Comparison of ENCODE assay signal across 14 cellular contexts in the genomic region with DNA sequence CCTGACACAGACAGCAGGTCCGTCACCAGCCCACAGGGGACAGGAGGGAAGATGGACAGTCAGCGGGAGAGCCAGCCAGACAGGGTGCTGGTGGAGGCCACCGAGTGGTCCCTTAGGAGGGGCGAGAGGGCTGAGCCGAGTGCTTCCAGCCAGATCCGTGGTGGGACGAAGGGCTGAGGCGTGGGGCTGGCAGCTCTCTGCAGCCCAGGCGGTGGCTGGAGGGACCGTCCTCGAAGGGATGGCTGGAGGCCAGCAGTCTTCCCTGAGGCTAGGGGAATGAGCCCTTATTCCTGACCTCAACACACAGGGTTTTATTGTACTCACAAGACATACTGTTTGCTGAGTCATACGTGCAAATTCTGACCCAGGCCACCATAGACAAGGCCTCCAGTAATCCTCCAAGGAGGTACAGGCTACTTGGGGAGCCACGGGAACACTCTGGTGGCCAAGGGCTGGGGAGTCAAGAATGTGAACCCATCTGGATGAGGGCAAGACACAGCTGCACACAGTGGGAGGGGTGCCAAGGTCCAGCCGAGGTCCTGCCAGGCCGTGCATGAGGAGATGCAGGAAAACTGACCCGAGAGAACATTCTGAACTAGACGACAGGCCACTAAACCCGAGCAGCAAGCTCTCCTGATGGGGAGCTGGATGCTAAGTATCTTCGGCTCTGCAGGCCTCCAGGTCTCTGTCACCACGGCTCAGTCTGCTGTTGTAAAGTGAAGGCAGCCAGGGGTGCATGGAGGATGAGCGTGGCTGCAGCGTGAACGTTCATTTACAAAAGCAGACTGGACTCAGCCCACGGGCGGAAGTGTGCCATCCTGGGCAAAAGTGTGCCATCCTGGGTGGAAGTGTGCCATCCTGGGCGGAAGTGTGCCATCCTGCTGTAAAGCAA.
DNase-seq lines count a peak whose midpoint lies in the region; ATAC-seq, FAIRE-seq and TF ChIP-seq lines count a peak whose summit lies in the region.
"Had no signal": no experiment of that assay in that cellular context is flagged by ENCODE, and none has a peak within 500 bp of the region (broad histone marks: within the 10 kb centered on the region; RNA-seq: fewer than 3 reads in every experiment).

No MANE protein-coding gene starts in this region.

- H3K4me3 ChIP-seq in heart right ventricle (no peak overlapping the region), neuronal stem cell (ENCODE audit: low read length in 2 of 2) (no peak overlapping the region)

- no peak overlapping the region for H4K91ac ChIP-seq in neuronal stem cell (ENCODE audit: low read depth, low read length, poor library complexity)

- ATAC-seq in heart right ventricle (peak in 7 of 8 donors; percentile 17 to 48 (median 25)), GM19035 (IDR thresholded peaks at IDR 0.05; ENCODE audit: unreplicated experiment) (no peak)
- ATAC-seq: activated T-cell treated with anti-CD3 and anti-CD28 coated beads, Interleukin-2, amount 50 U/mL, for 72 hours had no signal

- H3K36me3 ChIP-seq in heart right ventricle (no peaks in the 10 kb centered on the region), neuronal stem cell (replicated peaks in 1 of 2; ENCODE audit: control insufficient read depth in 2 of 2, insufficient read depth in 2 of 2, low read length in 2 of 2) (no peaks in the 10 kb centered on the region)

- no peak for TF ChIP-seq POLR2A in GM12892 (IDR thresholded peaks at IDR 0.05; ENCODE audit: low read depth, low read length)

- FAIRE-seq in GM12892 (lab: Jason Lieb, UNC), result no peak

- H3K79me1 ChIP-seq in neuronal stem cell (ENCODE audit: low read depth, low read length), result no peaks in the 10 kb centered on the region

- H2AFZ ChIP-seq in neuronal stem cell (ENCODE audit: low read length), result no peak overlapping the region

- peak overlapping the region in 3 of 10 donors; percentile 35 to 67 (median 63) for H3K27ac ChIP-seq in heart right ventricle
- no peak overlapping the region for H3K27ac ChIP-seq in neuronal stem cell (replicated peaks; ENCODE audit: low read length)

- no peaks in the 10 kb centered on the region for H3K9me3 ChIP-seq in heart right ventricle
- peaks cover 0 to 4% of the 10 kb centered on the region in 2 donors for H3K9me3 ChIP-seq in neuronal stem cell (replicated peaks in 1 of 2; ENCODE audit: control insufficient read depth in 2 of 2, insufficient read depth in 1 of 2, low read depth in 1 of 2, low read length in 2 of 2)

- peak overlapping the region; percentile 84 for H3K4ac ChIP-seq in neuronal stem cell (ENCODE audit: low read length)

- H3K18ac ChIP-seq in neuronal stem cell (ENCODE audit: low read length), result peak overlapping the region; percentile 92

- no peak overlapping the region for H4K8ac ChIP-seq in neuronal stem cell (ENCODE audit: low read depth, low read length)

- TF ChIP-seq CTCF in heart right ventricle (IDR thresholded peaks at IDR 0.05), result no peak

- DNase-seq in SW480 (ENCODE audit: low spot score) (peak; percentile 7), heart right ventricle (peak in 1 of 2 donors; percentile 62), neuronal stem cell (ENCODE audit: low spot score) (no peak), SKM-1 treated with dmso at 0.1 percent for 144 hours (lab: John Stamatoyannopoulos, UW; ENCODE audit: unreplicated experiment) (no peak), GM12892 (ENCODE audit: insufficient read length) (no peak), NCI-H1417 treated with DMSO at 0.1 percent for 48 hours (lab: John Stamatoyannopoulos, UW) (no peak)
- DNase-seq: activated CD4-positive, alpha-beta T cell treated with anti-CD3 and anti-CD28 coated beads, Interleukin-2, amount 10 ng/mL, durations not matched to agents 24 days and 14 days; activated T-cell treated with anti-CD3 and anti-CD28 coated beads, Interleukin-2, amount 50 U/mL, for 72 hours; C1 segment of cervical spinal cord; KBM-7; NCI-H1436; NCI-H446 treated with DMSO at 0.1 percent for 48 hours; OCI-M1 had no signal

- H2BK120ac ChIP-seq in neuronal stem cell (ENCODE audit: low read depth, low read length), result peak overlapping the region; percentile 29

- H3K4me2 ChIP-seq in neuronal stem cell (ENCODE audit: insufficient read depth, low read length, poor library complexity, severe bottlenecking), result no peak overlapping the region

- H3K9ac ChIP-seq in neuronal stem cell (ENCODE audit: low read depth, low read length, poor library complexity), result peak overlapping the region; percentile 45

- peak overlapping the region; percentile 67 for H3K14ac ChIP-seq in neuronal stem cell (ENCODE audit: low read length)

- peak overlapping the region; percentile 78 for H2BK15ac ChIP-seq in neuronal stem cell (ENCODE audit: low read length)

- H3K4me1 ChIP-seq in heart right ventricle (peaks cover 14 to 28% (median 22%) of the 10 kb centered on the region in 9 donors), neuronal stem cell (ENCODE audit: control insufficient read depth in 2 of 2, insufficient read depth in 1 of 2, low read depth in 1 of 2, low read length in 2 of 2) (peaks cover 11 to 13% of the 10 kb centered on the region in 2 donors)

- H3K23ac ChIP-seq in neuronal stem cell (ENCODE audit: low read depth, low read length, poor library complexity), result peak overlapping the region; percentile 20

- no peaks in the 10 kb centered on the region for H3K27me3 ChIP-seq in heart right ventricle
- H3K27me3 ChIP-seq in neuronal stem cell (ENCODE audit: control insufficient read depth in 3 of 3, insufficient read depth in 3 of 3, low read depth in 1 of 3, low read length in 3 of 3), result no peaks in the 10 kb centered on the region

- peak overlapping the region; percentile 7 for H2BK5ac ChIP-seq in neuronal stem cell (ENCODE audit: low read length)

- 78 to 83% methylated on average over 26 of the region's 26 CpGs for WGBS in heart right ventricle, 2 donors
- no CpG with 5 or more reads among the region's 26 CpGs for WGBS in neuronal stem cell (ENCODE audit: extremely low coverage in 2 of 2, insufficient read length in 2 of 2, insufficient replicate concordance in 1 of 2), 2 donors

- H2BK12ac ChIP-seq in neuronal stem cell (ENCODE audit: low read length), result peak overlapping the region; percentile 97

- H2AK5ac ChIP-seq in neuronal stem cell (ENCODE audit: low read depth, low read length), result peak overlapping the region; percentile 97

- intact Hi-C loops in heart right ventricle (cut with DNase I), result no loop called here
